ENCODE assay signal across 18 cellular contexts in the genomic region with DNA sequence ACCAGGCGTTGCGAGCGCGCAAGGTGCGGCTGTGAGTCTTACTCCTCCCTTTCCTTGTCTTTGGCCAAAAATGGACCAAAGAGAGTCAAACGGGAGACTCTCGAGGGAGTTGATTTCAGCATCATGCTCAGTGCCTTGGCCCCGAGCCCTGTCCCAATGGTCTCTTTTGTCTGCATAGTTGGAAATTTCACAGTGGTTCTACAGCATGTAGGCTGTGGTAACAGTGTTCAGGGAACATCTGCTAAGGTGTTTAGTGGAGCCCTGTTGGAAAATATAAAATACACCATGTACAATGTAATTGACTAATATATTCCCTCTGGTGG. TPM values are rescaled to one million over a fixed set of nuclear protein-coding genes. Genes with fewer than 3 reads are reported as not detected.
DNase-seq lines count a peak whose midpoint lies in the region; ATAC-seq and TF ChIP-seq lines count a peak whose summit lies in the region.
"Had no signal": no experiment of that assay in that cellular context is flagged by ENCODE, and none has a peak within 500 bp of the region (broad histone marks: within the 10 kb centered on the region; RNA-seq: fewer than 3 reads in every experiment).

No MANE protein-coding gene starts in this region.

- peaks cover 10% of the 10 kb centered on the region for H3K4me1 Mint-ChIP-seq in type B pancreatic cell (ENCODE audit: unreplicated experiment)
- H3K4me1 Mint-ChIP-seq in activated T-helper 1 cell treated with anti-CD3 and anti-CD28 coated beads, Interleukin-12 subunit alpha, Interleukin-12 subunit beta, Interleukin-2, Interleukin-4 antibody, amounts not matched to agents 30 ng/mL and 10 ng/mL and 1 ng/mL, durations not matched to agents 14 hours and 24 hours and 36 hours (ENCODE audit: low read depth), result peaks cover 11% of the 10 kb centered on the region

- ATAC-seq in left ventricle myocardium superior, result peak; percentile 31
- no peak for ATAC-seq in GM18873 (IDR thresholded peaks at IDR 0.05; ENCODE audit: low FRiP score, unreplicated experiment)
- ATAC-seq: activated CD4-positive, CD25-positive, alpha-beta regulatory T cell treated with anti-CD3 and anti-CD28 coated beads, Interleukin-2, amount 50 U/mL, for 24 hours; activated CD8-positive, alpha-beta memory T cell treated with anti-CD3 and anti-CD28 coated beads, Interleukin-2, amount 10 ng/mL, durations not matched to agents 7 days and 5 days had no signal

- peaks cover 16% of the 10 kb centered on the region for H3K4me1 ChIP-seq in iPS-18a (ENCODE audit: control insufficient read depth, low read depth, low read length)

- H3K4me3 Mint-ChIP-seq in type B pancreatic cell, result peak overlapping the region; percentile 86
- H3K4me3 Mint-ChIP-seq in activated T-helper 1 cell treated with anti-CD3 and anti-CD28 coated beads, Interleukin-12 subunit alpha, Interleukin-12 subunit beta, Interleukin-2, Interleukin-4 antibody, amounts not matched to agents 30 ng/mL and 10 ng/mL and 1 ng/mL, durations not matched to agents 14 hours and 24 hours and 36 hours, result no peak overlapping the region
- H3K4me3 Mint-ChIP-seq: activated CD8-positive, alpha-beta memory T cell treated with anti-CD3 and anti-CD28 coated beads, Interleukin-2, amount 10 ng/mL, durations not matched to agents 7 days and 5 days had no signal

- H3K36me3 ChIP-seq in iPS-18a (ENCODE audit: control insufficient read depth, low read depth, low read length), result no peaks in the 10 kb centered on the region
- H3K36me3 ChIP-seq: breast epithelium, Peyer's patch, spleen had no signal

- H3K9me3 ChIP-seq in iPS-18a (ENCODE audit: control insufficient read depth, low read depth, low read length), result no peaks in the 10 kb centered on the region
- H3K9me3 ChIP-seq: breast epithelium, Peyer's patch, spleen had no signal

- DNase-seq in left ventricle myocardium superior (peak; percentile 33), cardiac septum (ENCODE audit: low spot score) (no peak), type B pancreatic cell (ENCODE audit: extremely low spot score, unreplicated experiment) (no peak), NCI-H2196 treated with DMSO at 0.1 percent for 48 hours (lab: John Stamatoyannopoulos, UW; ENCODE audit: unreplicated experiment) (no peak)
- no peak for DNase-seq in activated T-helper 1 cell treated with anti-CD3 and anti-CD28 coated beads, Interleukin-12 subunit alpha, Interleukin-12 subunit beta, Interleukin-2, Interleukin-4 antibody, amounts not matched to agents 30 ng/mL and 10 ng/mL and 1 ng/mL, durations not matched to agents 14 hours and 24 hours and 36 hours (ENCODE audit: low spot score)
- DNase-seq: activated CD8-positive, alpha-beta memory T cell treated with anti-CD3 and anti-CD28 coated beads, Interleukin-2, amount 10 ng/mL, durations not matched to agents 7 days and 5 days; Karpas-422; NCI-H526 treated with DMSO at 0.1 percent for 48 hours; Peyer's patch; T-helper 1 cell had no signal

- no peaks in the 10 kb centered on the region for H3K36me3 Mint-ChIP-seq in type B pancreatic cell
- H3K36me3 Mint-ChIP-seq in activated T-helper 1 cell treated with anti-CD3 and anti-CD28 coated beads, Interleukin-12 subunit alpha, Interleukin-12 subunit beta, Interleukin-2, Interleukin-4 antibody, amounts not matched to agents 30 ng/mL and 10 ng/mL and 1 ng/mL, durations not matched to agents 14 hours and 24 hours and 36 hours (ENCODE audit: low read depth), result no peaks in the 10 kb centered on the region
- H3K36me3 Mint-ChIP-seq: activated CD8-positive, alpha-beta memory T cell treated with anti-CD3 and anti-CD28 coated beads, Interleukin-2, amount 10 ng/mL, durations not matched to agents 7 days and 5 days had no signal

- no peak for TF ChIP-seq RAD21 in Ishikawa (IDR thresholded peaks at IDR 0.05; ENCODE audit: low read depth)

- H3K27ac Mint-ChIP-seq in type B pancreatic cell, result no peak overlapping the region
- no peak overlapping the region for H3K27ac Mint-ChIP-seq in activated T-helper 1 cell treated with anti-CD3 and anti-CD28 coated beads, Interleukin-12 subunit alpha, Interleukin-12 subunit beta, Interleukin-2, Interleukin-4 antibody, amounts not matched to agents 30 ng/mL and 10 ng/mL and 1 ng/mL, durations not matched to agents 14 hours and 24 hours and 36 hours
- H3K27ac Mint-ChIP-seq: activated CD8-positive, alpha-beta memory T cell treated with anti-CD3 and anti-CD28 coated beads, Interleukin-2, amount 10 ng/mL, durations not matched to agents 7 days and 5 days; activated naive CD4-positive, alpha-beta T cell treated with anti-CD3 and anti-CD28 coated beads, Interleukin-2, amount 50 U/mL, for 72 hours had no signal

- no peak for TF ChIP-seq EP300 in Ishikawa (IDR thresholded peaks at IDR 0.05; ENCODE audit: borderline replicate concordance)

- H3K9ac ChIP-seq in iPS-18a (ENCODE audit: low read length), result peak overlapping the region; percentile 29

- no peaks in the 10 kb centered on the region for H3K9me3 Mint-ChIP-seq in type B pancreatic cell
- no peaks in the 10 kb centered on the region for H3K9me3 Mint-ChIP-seq in activated T-helper 1 cell treated with anti-CD3 and anti-CD28 coated beads, Interleukin-12 subunit alpha, Interleukin-12 subunit beta, Interleukin-2, Interleukin-4 antibody, amounts not matched to agents 30 ng/mL and 10 ng/mL and 1 ng/mL, durations not matched to agents 14 hours and 24 hours and 36 hours
- H3K9me3 Mint-ChIP-seq: activated naive CD4-positive, alpha-beta T cell treated with anti-CD3 and anti-CD28 coated beads, Interleukin-2, amount 50 U/mL, for 72 hours had no signal

- H3K27me3 Mint-ChIP-seq in type B pancreatic cell, result peaks cover 98% of the 10 kb centered on the region
- peaks cover 75% of the 10 kb centered on the region for H3K27me3 Mint-ChIP-seq in activated T-helper 1 cell treated with anti-CD3 and anti-CD28 coated beads, Interleukin-12 subunit alpha, Interleukin-12 subunit beta, Interleukin-2, Interleukin-4 antibody, amounts not matched to agents 30 ng/mL and 10 ng/mL and 1 ng/mL, durations not matched to agents 14 hours and 24 hours and 36 hours (ENCODE audit: insufficient read depth)

- no peak overlapping the region for H3K27ac ChIP-seq in iPS-18a (ENCODE audit: low read length)
- H3K27ac ChIP-seq: breast epithelium, Peyer's patch, spleen had no signal

- H3K27me3 ChIP-seq in iPS-18a (ENCODE audit: control insufficient read depth, insufficient read depth, low read length), result peaks cover 73% of the 10 kb centered on the region

- H3K4me3 ChIP-seq in iPS-18a (ENCODE audit: low read length), result peak overlapping the region; percentile 62
- H3K4me3 ChIP-seq: Peyer's patch had no signal

- intact Hi-C loops in left ventricle myocardium superior (cut with micrococcal nuclease), result no loop called here
- intact Hi-C loops in cardiac septum (cut with DNase I), result no loop called here
- intact Hi-C loops in activated T-helper 1 cell treated with anti-CD3 and anti-CD28 coated beads, Interleukin-12 subunit alpha, Interleukin-12 subunit beta, Interleukin-2, Interleukin-4 antibody, amounts not matched to agents 30 ng/mL and 10 ng/mL and 1 ng/mL, durations not matched to agents 14 hours and 24 hours and 36 hours (cut with micrococcal nuclease), result no loop called here

- peak; percentile 63 for TF ChIP-seq CTCF in type B pancreatic cell (conservative IDR thresholded peaks at IDR 0.05)

TF ChIP-seq in Ishikawa, 13 proteins besides CTCF, POLR2A, EP300 and RAD21:
- TF ChIP-seq YY1 (IDR thresholded peaks at IDR 0.05; ENCODE audit: low read depth), result 0 out of 2 replicates have a peak, but pooled peaks have one; percentile 0
- TF ChIP-seq FOXM1 (IDR thresholded peaks at IDR 0.05; ENCODE audit: borderline replicate concordance, low read depth), result no peak

RNA-seq across cellular contexts. Expression of a gene that starts 2.7 kb away (rescaled TPM):
- total RNA-seq in left ventricle myocardium superior (1.2 TPM), cardiac septum (0.24 TPM), type B pancreatic cell (ENCODE audit: low replicate concordance) (1.7 and 2.1 TPM in 2 replicates)
- not detected in 2 replicates for total RNA-seq in activated T-helper 1 cell treated with anti-CD3 and anti-CD28 coated beads, Interleukin-12 subunit alpha, Interleukin-12 subunit beta, Interleukin-2, Interleukin-4 antibody, amounts not matched to agents 30 ng/mL and 10 ng/mL and 1 ng/mL, durations not matched to agents 14 hours and 24 hours and 36 hours
- total RNA-seq: activated CD8-positive, alpha-beta memory T cell treated with anti-CD3 and anti-CD28 coated beads, Interleukin-2, amount 10 ng/mL, durations not matched to agents 7 days and 5 days; osteocyte had no signal
